In genomic region chr4:89306486-89307184, GRCh38 we compare ENCODE assay signal across 2 cellular contexts.
TF ChIP-seq lines count a peak whose summit lies in the region.

No MANE protein-coding gene starts in this region.

TF ChIP-seq in liver, 16 proteins besides CTCF, POLR2A, EP300 and RAD21 (continued from another document):
- TF ChIP-seq GABPA (IDR thresholded peaks at IDR 0.05 in 1 of 2, conservative IDR thresholded peaks at IDR 0.05 in 1 of 2) (no peak), RXRA (IDR thresholded peaks at IDR 0.05) (no peak), JUND (IDR thresholded peaks at IDR 0.05) (no peak), YY1 (IDR thresholded peaks at IDR 0.05) (no peak), HNF4G (IDR thresholded peaks at IDR 0.05) (no peak), FOXA2 (IDR thresholded peaks at IDR 0.05) (no peak), TAF1 (conservative IDR thresholded peaks at IDR 0.05) (no peak), SP1 (IDR thresholded peaks at IDR 0.05) (no peak)
- TF ChIP-seq, protein P1, sequence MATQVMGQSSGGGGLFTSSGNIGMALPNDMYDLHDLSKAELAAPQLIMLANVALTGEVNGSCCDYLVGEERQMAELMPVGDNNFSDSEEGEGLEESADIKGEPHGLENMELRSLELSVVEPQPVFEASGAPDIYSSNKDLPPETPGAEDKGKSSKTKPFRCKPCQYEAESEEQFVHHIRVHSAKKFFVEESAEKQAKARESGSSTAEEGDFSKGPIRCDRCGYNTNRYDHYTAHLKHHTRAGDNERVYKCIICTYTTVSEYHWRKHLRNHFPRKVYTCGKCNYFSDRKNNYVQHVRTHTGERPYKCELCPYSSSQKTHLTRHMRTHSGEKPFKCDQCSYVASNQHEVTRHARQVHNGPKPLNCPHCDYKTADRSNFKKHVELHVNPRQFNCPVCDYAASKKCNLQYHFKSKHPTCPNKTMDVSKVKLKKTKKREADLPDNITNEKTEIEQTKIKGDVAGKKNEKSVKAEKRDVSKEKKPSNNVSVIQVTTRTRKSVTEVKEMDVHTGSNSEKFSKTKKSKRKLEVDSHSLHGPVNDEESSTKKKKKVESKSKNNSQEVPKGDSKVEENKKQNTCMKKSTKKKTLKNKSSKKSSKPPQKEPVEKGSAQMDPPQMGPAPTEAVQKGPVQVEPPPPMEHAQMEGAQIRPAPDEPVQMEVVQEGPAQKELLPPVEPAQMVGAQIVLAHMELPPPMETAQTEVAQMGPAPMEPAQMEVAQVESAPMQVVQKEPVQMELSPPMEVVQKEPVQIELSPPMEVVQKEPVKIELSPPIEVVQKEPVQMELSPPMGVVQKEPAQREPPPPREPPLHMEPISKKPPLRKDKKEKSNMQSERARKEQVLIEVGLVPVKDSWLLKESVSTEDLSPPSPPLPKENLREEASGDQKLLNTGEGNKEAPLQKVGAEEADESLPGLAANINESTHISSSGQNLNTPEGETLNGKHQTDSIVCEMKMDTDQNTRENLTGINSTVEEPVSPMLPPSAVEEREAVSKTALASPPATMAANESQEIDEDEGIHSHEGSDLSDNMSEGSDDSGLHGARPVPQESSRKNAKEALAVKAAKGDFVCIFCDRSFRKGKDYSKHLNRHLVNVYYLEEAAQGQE (IDR thresholded peaks at IDR 0.05), result no peak
- TF ChIP-seq, protein P2, sequence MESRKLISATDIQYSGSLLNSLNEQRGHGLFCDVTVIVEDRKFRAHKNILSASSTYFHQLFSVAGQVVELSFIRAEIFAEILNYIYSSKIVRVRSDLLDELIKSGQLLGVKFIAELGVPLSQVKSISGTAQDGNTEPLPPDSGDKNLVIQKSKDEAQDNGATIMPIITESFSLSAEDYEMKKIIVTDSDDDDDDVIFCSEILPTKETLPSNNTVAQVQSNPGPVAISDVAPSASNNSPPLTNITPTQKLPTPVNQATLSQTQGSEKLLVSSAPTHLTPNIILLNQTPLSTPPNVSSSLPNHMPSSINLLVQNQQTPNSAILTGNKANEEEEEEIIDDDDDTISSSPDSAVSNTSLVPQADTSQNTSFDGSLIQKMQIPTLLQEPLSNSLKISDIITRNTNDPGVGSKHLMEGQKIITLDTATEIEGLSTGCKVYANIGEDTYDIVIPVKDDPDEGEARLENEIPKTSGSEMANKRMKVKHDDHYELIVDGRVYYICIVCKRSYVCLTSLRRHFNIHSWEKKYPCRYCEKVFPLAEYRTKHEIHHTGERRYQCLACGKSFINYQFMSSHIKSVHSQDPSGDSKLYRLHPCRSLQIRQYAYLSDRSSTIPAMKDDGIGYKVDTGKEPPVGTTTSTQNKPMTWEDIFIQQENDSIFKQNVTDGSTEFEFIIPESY (IDR thresholded peaks at IDR 0.05), result no peak
- TF ChIP-seq, protein P3, sequence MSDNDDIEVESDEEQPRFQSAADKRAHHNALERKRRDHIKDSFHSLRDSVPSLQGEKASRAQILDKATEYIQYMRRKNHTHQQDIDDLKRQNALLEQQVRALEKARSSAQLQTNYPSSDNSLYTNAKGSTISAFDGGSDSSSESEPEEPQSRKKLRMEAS (IDR thresholded peaks at IDR 0.05), result no peak
TF ChIP-seq in liver: peak in this region for 0.

TF ChIP-seq in HepG2, 621 proteins besides CTCF, POLR2A, EP300 and RAD21 (continued from another document):
- no peak for TF ChIP-seq ZNF83 (CRISPR knock-in tag; IDR thresholded peaks at IDR 0.05; ENCODE audit: borderline replicate concordance)
- no peak for TF ChIP-seq ZNF546 (CRISPR knock-in tag; conservative IDR thresholded peaks at IDR 0.05)
- TF ChIP-seq BRCA1 (CRISPR knock-in tag; IDR thresholded peaks at IDR 0.05), result no peak
- TF ChIP-seq ARNT2 (CRISPR knock-in tag; IDR thresholded peaks at IDR 0.05; ENCODE audit: low read depth), result no peak
- TF ChIP-seq PPARG (CRISPR knock-in tag; conservative IDR thresholded peaks at IDR 0.05), result no peak
- TF ChIP-seq, protein P4, sequence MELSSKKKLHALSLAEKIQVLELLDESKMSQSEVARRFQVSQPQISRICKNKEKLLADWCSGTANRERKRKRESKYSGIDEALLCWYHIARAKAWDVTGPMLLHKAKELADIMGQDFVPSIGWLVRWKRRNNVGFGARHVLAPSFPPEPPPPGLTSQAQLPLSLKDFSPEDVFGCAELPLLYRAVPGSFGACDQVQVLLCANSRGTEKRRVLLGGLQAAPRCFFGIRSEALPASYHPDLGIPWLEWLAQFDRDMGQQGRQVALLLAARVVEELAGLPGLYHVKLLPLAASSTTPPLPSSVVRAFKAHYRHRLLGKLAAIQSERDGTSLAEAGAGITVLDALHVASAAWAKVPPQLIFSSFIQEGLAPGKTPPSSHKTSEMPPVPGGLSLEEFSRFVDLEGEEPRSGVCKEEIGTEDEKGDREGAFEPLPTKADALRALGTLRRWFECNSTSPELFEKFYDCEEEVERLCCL (CRISPR knock-in tag; IDR thresholded peaks at IDR 0.05; ENCODE audit: borderline replicate concordance), result no peak
- no peak for TF ChIP-seq SMAD9 (CRISPR knock-in tag; IDR thresholded peaks at IDR 0.05)
- TF ChIP-seq ZNF878 (CRISPR knock-in tag; IDR thresholded peaks at IDR 0.05), result no peak
